Comparison of ENCODE assay signal across 8 cellular contexts in genomic region chrX:93673056-93673868, GRCh38. TPM values are rescaled to one million over a fixed set of nuclear protein-coding genes. Genes with fewer than 3 reads are reported as not detected.
A peak's percentile ranks its signal among the peaks of the same experiment; 100 is the strongest.
DNase-seq lines count a peak whose midpoint lies in the region; ATAC-seq, FAIRE-seq and TF ChIP-seq lines count a peak whose summit lies in the region.

A gene with protein sequence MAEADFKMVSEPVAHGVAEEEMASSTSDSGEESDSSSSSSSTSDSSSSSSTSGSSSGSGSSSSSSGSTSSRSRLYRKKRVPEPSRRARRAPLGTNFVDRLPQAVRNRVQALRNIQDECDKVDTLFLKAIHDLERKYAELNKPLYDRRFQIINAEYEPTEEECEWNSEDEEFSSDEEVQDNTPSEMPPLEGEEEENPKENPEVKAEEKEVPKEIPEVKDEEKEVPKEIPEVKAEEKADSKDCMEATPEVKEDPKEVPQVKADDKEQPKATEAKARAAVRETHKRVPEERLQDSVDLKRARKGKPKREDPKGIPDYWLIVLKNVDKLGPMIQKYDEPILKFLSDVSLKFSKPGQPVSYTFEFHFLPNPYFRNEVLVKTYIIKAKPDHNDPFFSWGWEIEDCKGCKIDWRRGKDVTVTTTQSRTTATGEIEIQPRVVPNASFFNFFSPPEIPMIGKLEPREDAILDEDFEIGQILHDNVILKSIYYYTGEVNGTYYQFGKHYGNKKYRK (minus strand): TSS chrX:93673578. CDS start chrX:93673304, 274 bp downstream.

- peaks cover 27% of the 10 kb centered on the region for H3K4me1 Mint-ChIP-seq in chondrocyte (ENCODE audit: low read depth)

- peaks cover 14% of the 10 kb centered on the region for H3K27me3 Mint-ChIP-seq in chondrocyte (ENCODE audit: low read depth)

- DNase-seq in NCI-H1417 (lab: John Stamatoyannopoulos, UW) (peak; percentile 25 to 97 (median 90)), chondrocyte (ENCODE audit: low spot score) (peak; percentile 91), kidney (peak; percentile 82)
- DNase-seq in activated CD4-positive, alpha-beta T cell treated with anti-CD3 and anti-CD28 coated beads for 48 hours, result peak; percentile 71
- peak; percentile 44 for DNase-seq in stimulated activated CD4-positive, alpha-beta T cell treated with anti-CD3 and anti-CD28 coated beads, Interleukin-12 subunit alpha, Interleukin-12 subunit beta, amount 100 ng/mL, for 4 hours

- no peaks in the 10 kb centered on the region for H3K9me3 Mint-ChIP-seq in chondrocyte (ENCODE audit: low read depth)

- peak within 1 kb of the TSS; percentile 73 to 79 for H3K4me3 ChIP-seq in kidney (ENCODE audit: low read length in 2 of 2)

- H3K36me3 Mint-ChIP-seq in chondrocyte (ENCODE audit: low read depth), result no peaks in the 10 kb centered on the region

- peak; percentile 67 for ATAC-seq in GM19395 (IDR thresholded peaks at IDR 0.05; ENCODE audit: unreplicated experiment)
- ATAC-seq in HG02973 (IDR thresholded peaks at IDR 0.05; ENCODE audit: unreplicated experiment), result no peak
- no peak for ATAC-seq in GM18517 (IDR thresholded peaks at IDR 0.05; ENCODE audit: unreplicated experiment)

- FAIRE-seq in kidney (lab: Jason Lieb, UNC), result no peak

- peak within 1 kb of the TSS; percentile 97 for H3K27ac Mint-ChIP-seq in chondrocyte (ENCODE audit: unreplicated experiment)

- peak within 1 kb of the TSS; percentile 22 to 37 for H3K27ac ChIP-seq in kidney (ENCODE audit: low read depth in 2 of 2, low read length in 2 of 2)

- peak within 1 kb of the TSS; percentile 99 for H3K4me3 Mint-ChIP-seq in chondrocyte (ENCODE audit: unreplicated experiment)

- TF ChIP-seq CTCF in chondrocyte (IDR thresholded peaks at IDR 0.05) (no peak), kidney (IDR thresholded peaks at IDR 0.05; ENCODE audit: borderline replicate concordance, extremely low read depth, insufficient read depth) (no peak)

- no peaks in the 10 kb centered on the region for H3K9me3 ChIP-seq in kidney (ENCODE audit: control insufficient read depth in 1 of 2, low read length in 2 of 2)

- H3K9ac ChIP-seq in kidney (ENCODE audit: low read length in 2 of 2), result peak within 1 kb of the TSS in 1 of 2 donors; percentile 12

- intact Hi-C loops in kidney (cut with DNase I), result no loop called here

- H3K4me1 ChIP-seq in kidney (ENCODE audit: control insufficient read depth in 1 of 2, insufficient read depth in 1 of 2, low read depth in 1 of 2, low read length in 2 of 2), result no peaks in the 10 kb centered on the region

- H3K36me3 ChIP-seq in kidney (ENCODE audit: control insufficient read depth in 1 of 2, insufficient read depth in 2 of 2, low read length in 2 of 2), result no peaks in the 10 kb centered on the region

RNA-seq across cellular contexts. Expression of the gene that starts here (rescaled TPM):
- total RNA-seq in chondrocyte (33.2 to 52.2 TPM (median 35.4 TPM) in 3 replicates), kidney (3.8 TPM)
- 3.2 TPM for polyA plus RNA-seq in kidney (ENCODE audit: insufficient read depth, low read depth, low replicate concordance)
